ENCODE assay signal across 18 cellular contexts in the genomic region with DNA sequence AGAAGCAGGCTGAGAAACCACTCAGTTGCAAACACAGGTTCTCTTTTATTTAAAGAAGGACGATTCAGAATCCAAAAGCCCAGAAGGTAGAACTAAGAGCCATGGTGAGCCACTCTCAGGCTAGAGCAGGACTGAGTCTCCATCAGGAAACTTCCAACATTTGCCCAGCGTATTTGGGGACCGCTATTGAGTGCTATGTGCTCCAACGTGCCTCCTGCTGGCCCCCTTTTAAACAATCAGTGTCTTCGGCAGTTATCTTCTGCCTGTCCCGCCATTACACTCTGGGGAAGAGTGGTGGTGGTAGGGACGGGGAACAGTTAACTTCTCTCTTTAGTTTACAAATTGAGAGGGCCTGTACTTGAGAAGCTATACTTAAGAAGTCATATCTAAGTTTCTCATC.
DNase-seq lines count a peak whose midpoint lies in the region; ATAC-seq and TF ChIP-seq lines count a peak whose summit lies in the region.
"Had no signal": no experiment of that assay in that cellular context is flagged by ENCODE, and none has a peak within 500 bp of the region (broad histone marks: within the 10 kb centered on the region; RNA-seq: fewer than 3 reads in every experiment).

No MANE protein-coding gene starts in this region.

- no peak overlapping the region for H3K9ac ChIP-seq in NT2/D1 (ENCODE audit: insufficient read length, low read depth)
- H3K9ac ChIP-seq in neural progenitor cell = no peak overlapping the region

- H3K4me3 ChIP-seq in GM23338 = no peak overlapping the region
- H3K4me3 ChIP-seq in NT2/D1 (ENCODE audit: insufficient read length, low read depth) = no peak overlapping the region
- H3K4me3 ChIP-seq in neural progenitor cell = no peak overlapping the region

- peak; percentile 27 to 44; a peak in 3 of 4 replicates for TF ChIP-seq CTCF in GM23338 (conservative IDR thresholded peaks at IDR 0.05; ENCODE audit: low read depth in 2 of 2)
- peak; percentile 29 for TF ChIP-seq CTCF in neural progenitor cell (IDR thresholded peaks at IDR 0.05)
- no peak for TF ChIP-seq CTCF in HFFc6 (IDR thresholded peaks at IDR 0.05)

- H3K27me3 Mint-ChIP-seq in GM23338 (ENCODE audit: insufficient read depth, low read depth, poor library complexity) (peaks cover 6% of the 10 kb centered on the region), neural progenitor cell (ENCODE audit: insufficient read depth, low read depth) (peaks cover 21% of the 10 kb centered on the region), HFFc6 (ENCODE audit: insufficient read depth) (no peaks in the 10 kb centered on the region; the same call in 1 of the 2 replicates)
- H3K27me3 Mint-ChIP-seq: CD4-positive, CD25-positive, alpha-beta regulatory T cell had no signal

- H3K79me2 ChIP-seq in GM23338 (replicated peaks; ENCODE audit: insufficient read depth) (peaks cover 16% of the 10 kb centered on the region), neural progenitor cell (ENCODE audit: low read depth) (peaks cover 58% of the 10 kb centered on the region)

- H3K9me3 ChIP-seq in NT2/D1 (ENCODE audit: insufficient read depth, low read length) (peaks cover 18% of the 10 kb centered on the region), neural progenitor cell (ENCODE audit: low read depth) (peaks cover 11% of the 10 kb centered on the region)

- H3K27ac ChIP-seq in GM23338 (ENCODE audit: low read depth) (no peak overlapping the region), neural progenitor cell (peak overlapping the region; percentile 67)

- peaks cover 34% of the 10 kb centered on the region for H3K36me3 Mint-ChIP-seq in GM23338 (ENCODE audit: low read depth)
- peaks cover 37% of the 10 kb centered on the region for H3K36me3 Mint-ChIP-seq in neural progenitor cell
- H3K36me3 Mint-ChIP-seq in HFFc6 (ENCODE audit: low read depth) = peaks cover 24% of the 10 kb centered on the region

- H2AFZ ChIP-seq in GM23338 (no peak overlapping the region), neural progenitor cell (replicated peaks) (peak overlapping the region; percentile 27)

- no peaks in the 10 kb centered on the region for H3K9me2 ChIP-seq in GM23338 (ENCODE audit: insufficient read depth)

- H3K4me3 Mint-ChIP-seq in GM23338 = no peak overlapping the region
- no peak overlapping the region for H3K4me3 Mint-ChIP-seq in neural progenitor cell
- no peak overlapping the region for H3K4me3 Mint-ChIP-seq in HFFc6
- H3K4me3 Mint-ChIP-seq: CD4-positive, CD25-positive, alpha-beta regulatory T cell had no signal

- H3K27ac Mint-ChIP-seq in GM23338 = no peak overlapping the region
- no peak overlapping the region for H3K27ac Mint-ChIP-seq in neural progenitor cell
- no peak overlapping the region for H3K27ac Mint-ChIP-seq in HFFc6
- H3K27ac Mint-ChIP-seq: CD4-positive, CD25-positive, alpha-beta regulatory T cell had no signal

- H4K20me1 ChIP-seq in GM23338 (replicated peaks; ENCODE audit: insufficient read depth) (no peaks in the 10 kb centered on the region), neural progenitor cell (ENCODE audit: low read depth) (no peaks in the 10 kb centered on the region)

- peaks cover 16% of the 10 kb centered on the region for H3K9me3 Mint-ChIP-seq in GM23338
- peaks cover 33% of the 10 kb centered on the region for H3K9me3 Mint-ChIP-seq in neural progenitor cell
- peaks cover 16% of the 10 kb centered on the region for H3K9me3 Mint-ChIP-seq in HFFc6

- H3F3A ChIP-seq in GM23338 (replicated peaks; ENCODE audit: low read depth) (peaks cover 3% of the 10 kb centered on the region; the same call in 1 of the 2 replicates), neural progenitor cell (ENCODE audit: low read depth) (peaks cover 40% of the 10 kb centered on the region)

- peaks cover 27% of the 10 kb centered on the region for H3K4me1 ChIP-seq in GM23338 (ENCODE audit: insufficient read depth)
- no peaks in the 10 kb centered on the region for H3K4me1 ChIP-seq in NT2/D1 (ENCODE audit: insufficient read depth, insufficient read length)
- peaks cover 19% of the 10 kb centered on the region for H3K4me1 ChIP-seq in neural progenitor cell

- H3K36me3 ChIP-seq in GM23338 (ENCODE audit: insufficient read depth) (peaks cover 8% of the 10 kb centered on the region), NT2/D1 (ENCODE audit: insufficient read depth, insufficient read length, low read length) (no peaks in the 10 kb centered on the region), neural progenitor cell (peaks cover 11% of the 10 kb centered on the region)

- DNase-seq in GM23338 (ENCODE audit: low spot score) = peak; percentile 62
- peak; percentile 86 for DNase-seq in NT2/D1 (ENCODE audit: low read depth, low spot score)
- peak; percentile 25 for DNase-seq in iPS DF 4.7 (ENCODE audit: extremely low read depth, low spot score)
- DNase-seq in neural progenitor cell (ENCODE audit: low spot score) = peak; percentile 49
- no peak for DNase-seq in CD1c-positive myeloid dendritic cell (ENCODE audit: extremely low spot score)
- no peak for DNase-seq in HFFc6
- DNase-seq in GM03348 (ENCODE audit: low spot score) = no peak
- DNase-seq: CD4-positive, CD25-positive, alpha-beta regulatory T cell; GOT3; Karpas-422; NCI-H1092; NCI-H1417 treated with DMSO at 0.1 percent for 48 hours; NCI-H1694 treated with DMSO at 0.1 percent for 48 hours; NCI-H2081; NCI-H2227 treated with DMSO at 0.1 percent for 48 hours; NCI-H526 treated with DMSO at 0.1 percent for 48 hours; SHP77 treated with DMSO at 0.1 percent for 48 hours had no signal

- H3K27me3 ChIP-seq in GM23338 (ENCODE audit: insufficient read depth) (no peaks in the 10 kb centered on the region), NT2/D1 (ENCODE audit: insufficient read depth, insufficient read length) (no peaks in the 10 kb centered on the region), neural progenitor cell (no peaks in the 10 kb centered on the region)

- peaks cover 16% of the 10 kb centered on the region for H3K4me1 Mint-ChIP-seq in GM23338
- H3K4me1 Mint-ChIP-seq in neural progenitor cell = no peaks in the 10 kb centered on the region
- no peaks in the 10 kb centered on the region for H3K4me1 Mint-ChIP-seq in HFFc6 (ENCODE audit: low read depth)

- H3K4me2 ChIP-seq in GM23338 = peak overlapping the region; percentile 49; the same call in 1 of the 2 replicates
- H3K4me2 ChIP-seq in neural progenitor cell = peak overlapping the region; percentile 37

- peak; percentile 97 for ATAC-seq in GM23338
- ATAC-seq: HCT116 had no signal

TF ChIP-seq in GM23338, 12 proteins besides CTCF, POLR2A, EP300 and RAD21 (continues in another document):
- TF ChIP-seq, protein P1, sequence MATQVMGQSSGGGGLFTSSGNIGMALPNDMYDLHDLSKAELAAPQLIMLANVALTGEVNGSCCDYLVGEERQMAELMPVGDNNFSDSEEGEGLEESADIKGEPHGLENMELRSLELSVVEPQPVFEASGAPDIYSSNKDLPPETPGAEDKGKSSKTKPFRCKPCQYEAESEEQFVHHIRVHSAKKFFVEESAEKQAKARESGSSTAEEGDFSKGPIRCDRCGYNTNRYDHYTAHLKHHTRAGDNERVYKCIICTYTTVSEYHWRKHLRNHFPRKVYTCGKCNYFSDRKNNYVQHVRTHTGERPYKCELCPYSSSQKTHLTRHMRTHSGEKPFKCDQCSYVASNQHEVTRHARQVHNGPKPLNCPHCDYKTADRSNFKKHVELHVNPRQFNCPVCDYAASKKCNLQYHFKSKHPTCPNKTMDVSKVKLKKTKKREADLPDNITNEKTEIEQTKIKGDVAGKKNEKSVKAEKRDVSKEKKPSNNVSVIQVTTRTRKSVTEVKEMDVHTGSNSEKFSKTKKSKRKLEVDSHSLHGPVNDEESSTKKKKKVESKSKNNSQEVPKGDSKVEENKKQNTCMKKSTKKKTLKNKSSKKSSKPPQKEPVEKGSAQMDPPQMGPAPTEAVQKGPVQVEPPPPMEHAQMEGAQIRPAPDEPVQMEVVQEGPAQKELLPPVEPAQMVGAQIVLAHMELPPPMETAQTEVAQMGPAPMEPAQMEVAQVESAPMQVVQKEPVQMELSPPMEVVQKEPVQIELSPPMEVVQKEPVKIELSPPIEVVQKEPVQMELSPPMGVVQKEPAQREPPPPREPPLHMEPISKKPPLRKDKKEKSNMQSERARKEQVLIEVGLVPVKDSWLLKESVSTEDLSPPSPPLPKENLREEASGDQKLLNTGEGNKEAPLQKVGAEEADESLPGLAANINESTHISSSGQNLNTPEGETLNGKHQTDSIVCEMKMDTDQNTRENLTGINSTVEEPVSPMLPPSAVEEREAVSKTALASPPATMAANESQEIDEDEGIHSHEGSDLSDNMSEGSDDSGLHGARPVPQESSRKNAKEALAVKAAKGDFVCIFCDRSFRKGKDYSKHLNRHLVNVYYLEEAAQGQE (IDR thresholded peaks at IDR 0.05; ENCODE audit: unreplicated experiment) = no peak
- TF ChIP-seq EZH2 (IDR thresholded peaks at IDR 0.05; ENCODE audit: low read depth, unreplicated experiment) (no peak), EZH2phosphoT487 (IDR thresholded peaks at IDR 0.05; ENCODE audit: unreplicated experiment) (no peak), POLR2AphosphoS5 (IDR thresholded peaks at IDR 0.05; ENCODE audit: low read depth) (no peak)

Comparison
In these comparisons a context has a peak if more than half of its experiments do, and no peak if none do; other contexts are left out.
1. DNase-seq: peak in GM23338 (single experiment), NT2/D1 (single experiment), iPS DF 4.7 (single experiment) and neural progenitor cell (single experiment); none in CD1c-positive myeloid dendritic cell (single experiment), HFFc6 (single experiment) and GM03348 (single experiment).